28 cellular contexts compared by ENCODE assay signal in genomic region chr9:104988539-104988938, GRCh38.
"Had no signal": no experiment of that assay in that cellular context is flagged by ENCODE, and none has a peak within 500 bp of the region (broad histone marks: within the 10 kb centered on the region; RNA-seq: fewer than 3 reads in every experiment).

No MANE protein-coding gene starts in this region.

- H2AFZ ChIP-seq: parathyroid adenoma had no signal

- H3K79me2 ChIP-seq: parathyroid adenoma had no signal

- H3K27me3 Mint-ChIP-seq: memory B cell had no signal

- H3K27ac ChIP-seq: colonic mucosa, epithelial cell of prostate, parathyroid adenoma, right lobe of liver, suprapubic skin, transverse colon, vagina had no signal

- H3K36me3 Mint-ChIP-seq: memory B cell; naive B cell; natural killer cell treated with Interleukin-12 subunit alpha and Interleukin-12 subunit beta and Interleukin-15 and Interleukin-18, amount 100 ng/mL, for 72 hours had no signal

- H3K27me3 ChIP-seq: colonic mucosa, neutrophil, right lobe of liver, suprapubic skin, transverse colon, vagina had no signal

- DNase-seq: colonic mucosa; effector CD8-positive, alpha-beta T cell; endodermal cell; head of caudate nucleus; kidney; naive B cell; right lobe of liver; stimulated activated CD4-positive, alpha-beta T cell treated with anti-CD3 and anti-CD28 coated beads, Interleukin-12 subunit alpha, Interleukin-12 subunit beta, amount 100 ng/mL, for 4 hours; stimulated activated CD4-positive, alpha-beta T cell treated with anti-CD3 and anti-CD28 coated beads, Interleukin-1b, Interleukin-23, amount 100 ng/mL, for 48 hours; stimulated activated CD4-positive, alpha-beta T cell treated with anti-CD3 and anti-CD28 coated beads, Interleukin-4, amount 100 ng/mL, for 1 hour; stimulated activated CD8-positive, alpha-beta memory T cell treated with anti-CD3 and anti-CD28 coated beads, Interleukin-4, amount 100 ng/mL, for 48 hours; stimulated activated naive CD4-positive, alpha-beta T cell; stimulated activated naive CD8-positive, alpha-beta T cell treated with anti-CD3 and anti-CD28 coated beads, Interleukin-15, amount 100 ng/mL, for 72 hours; transverse colon had no signal

- H3K4me2 ChIP-seq: smooth muscle cell had no signal

- H3K27ac Mint-ChIP-seq: dendritic cell treated with granulocyte-macrophage colony-stimulating factor and Interleukin-4, amounts not matched to agents 40 ng/mL and 50 ng/mL, for 4 days; endodermal cell; memory B cell; naive B cell; progenitor cell of endocrine pancreas; stimulated activated naive CD8-positive, alpha-beta T cell treated with anti-CD3 and anti-CD28 coated beads, Interleukin-15, amount 100 ng/mL, for 72 hours had no signal

- H3K9me3 ChIP-seq: colonic mucosa, neutrophil, right lobe of liver, suprapubic skin, transverse colon, vagina had no signal

- H3K9ac ChIP-seq: parathyroid adenoma had no signal

- ATAC-seq: esophagus mucosa; left lobe of liver; natural killer cell treated with Interleukin-12 subunit alpha and Interleukin-12 subunit beta and Interleukin-15 and Interleukin-18, amount 100 ng/mL, for 72 hours; right lobe of liver; stimulated activated naive CD8-positive, alpha-beta T cell treated with anti-CD3 and anti-CD28 coated beads, Interleukin-15, amount 100 ng/mL, for 72 hours had no signal

- H3K36me3 ChIP-seq: colonic mucosa, neutrophil, right lobe of liver, suprapubic skin, transverse colon, vagina had no signal

- H3K4me3 Mint-ChIP-seq: dendritic cell treated with granulocyte-macrophage colony-stimulating factor and Interleukin-4, amounts not matched to agents 40 ng/mL and 50 ng/mL, for 4 days; endodermal cell; memory B cell; natural killer cell treated with Interleukin-12 subunit alpha and Interleukin-12 subunit beta and Interleukin-15 and Interleukin-18, amount 100 ng/mL, for 72 hours; neural crest cell; stimulated activated naive CD8-positive, alpha-beta T cell treated with anti-CD3 and anti-CD28 coated beads, Interleukin-15, amount 100 ng/mL, for 72 hours had no signal

- H3K4me3 ChIP-seq: colonic mucosa, lung, right lobe of liver, smooth muscle cell, suprapubic skin, transverse colon, vagina had no signal

- H3K9me3 Mint-ChIP-seq: dendritic cell treated with granulocyte-macrophage colony-stimulating factor and Interleukin-4, amounts not matched to agents 40 ng/mL and 50 ng/mL, for 4 days; endodermal cell; memory B cell; naive B cell; natural killer cell treated with Interleukin-12 subunit alpha and Interleukin-12 subunit beta and Interleukin-15 and Interleukin-18, amount 100 ng/mL, for 72 hours had no signal
